In genomic region chr10:86614853-86615252, GRCh38 we compare ENCODE assay signal across 20 cellular contexts. TPM values are rescaled to one million over a fixed set of nuclear protein-coding genes. Genes with fewer than 3 reads are reported as not detected.
"Had no signal": no experiment of that assay in that cellular context is flagged by ENCODE, and none has a peak within 500 bp of the region (broad histone marks: within the 10 kb centered on the region; RNA-seq: fewer than 3 reads in every experiment).

No MANE protein-coding gene starts in this region.

- H3K27ac ChIP-seq: colonic mucosa, lower lobe of right lung, pancreas, upper lobe of left lung had no signal

- H3K4me1 ChIP-seq: colonic mucosa, lower lobe of right lung, pancreas, upper lobe of left lung had no signal

- H3K36me3 Mint-ChIP-seq: activated naive CD4-positive, alpha-beta T cell treated with anti-CD3 and anti-CD28 coated beads, Interleukin-2, amount 50 U/mL, for 24 hours; mesothelial cell of epicardium had no signal

- H3K4me3 ChIP-seq: colonic mucosa, lower lobe of right lung, pancreas, upper lobe of left lung had no signal

- H3K36me3 ChIP-seq: colonic mucosa, lower lobe of right lung, pancreas, upper lobe of left lung had no signal

- H3K9me3 Mint-ChIP-seq: neural crest cell had no signal

- H3K4me1 Mint-ChIP-seq: activated B cell treated with CpG ODN at 0.5 μM for 24 hours; activated CD4-positive, alpha-beta T cell treated with anti-CD3 and anti-CD28 coated beads, Interleukin-2, amount 10 ng/mL, durations not matched to agents 7 days and 5 days; activated naive CD4-positive, alpha-beta T cell treated with anti-CD3 and anti-CD28 coated beads, Interleukin-2, amount 50 U/mL, for 24 hours; mesothelial cell of epicardium; neural crest cell had no signal

- H3K27me3 ChIP-seq: colonic mucosa, pancreas, upper lobe of left lung had no signal

- H3K9me3 ChIP-seq: colonic mucosa, lower lobe of right lung, pancreas, upper lobe of left lung had no signal

- H3K4me3 Mint-ChIP-seq: activated B cell treated with CpG ODN at 0.5 μM for 24 hours; activated CD4-positive, alpha-beta T cell treated with anti-CD3 and anti-CD28 coated beads, Interleukin-2, amount 10 ng/mL, durations not matched to agents 7 days and 5 days; activated naive CD4-positive, alpha-beta T cell treated with anti-CD3 and anti-CD28 coated beads, Interleukin-2, amount 50 U/mL, for 24 hours; mesothelial cell of epicardium; neural crest cell had no signal

- DNase-seq: activated B cell treated with CpG ODN at 0.5 μM for 24 hours; activated CD4-positive, alpha-beta T cell treated with anti-CD3 and anti-CD28 coated beads, Interleukin-2, amount 10 ng/mL, durations not matched to agents 7 days and 5 days; activated effector memory CD4-positive, alpha-beta T cell treated with Interleukin-2 at 50 U/mL for 16 hours; activated T-cell treated with anti-CD3 and anti-CD28 coated beads, Interleukin-2, amount 50 U/mL, for 1 hour; colonic mucosa; hypothalamus; kidney glomerular epithelial cell; lower lobe of right lung; pancreas; retina; stimulated activated CD4-positive, alpha-beta T cell treated with anti-CD3 and anti-CD28 coated beads, Interleukin-4, amount 100 ng/mL, for 1 hour; stimulated activated CD8-positive, alpha-beta memory T cell treated with anti-CD3 and anti-CD28 coated beads, Interleukin-4, amount 100 ng/mL, for 48 hours; stimulated activated naive CD8-positive, alpha-beta T cell treated with anti-CD3 and anti-CD28 coated beads, Interleukin-15, Interleukin-2, amounts not matched to agents 100 U/mL and 50 U/mL, for 24 hours; upper lobe of left lung had no signal

- H3K27ac Mint-ChIP-seq: activated B cell treated with CpG ODN at 0.5 μM for 24 hours; activated CD4-positive, alpha-beta T cell treated with anti-CD3 and anti-CD28 coated beads, Interleukin-2, amount 10 ng/mL, durations not matched to agents 7 days and 5 days; mesothelial cell of epicardium had no signal

- ATAC-seq: lower lobe of right lung; pancreas; stimulated activated naive CD8-positive, alpha-beta T cell treated with anti-CD3 and anti-CD28 coated beads, Interleukin-15, Interleukin-2, amounts not matched to agents 100 U/mL and 50 U/mL, for 24 hours had no signal

RNA-seq across cellular contexts. Expression of gene OPN4, which starts 39.5 kb away (rescaled TPM):
- total RNA-seq: activated B cell treated with CpG ODN at 0.5 μM for 24 hours; activated CD4-positive, alpha-beta T cell treated with anti-CD3 and anti-CD28 coated beads, Interleukin-2, amount 10 ng/mL, durations not matched to agents 7 days and 5 days; colonic mucosa; endothelial cell of umbilical vein; lower lobe of right lung; mesothelial cell of epicardium; myocyte; neural crest cell; pancreas; temporal lobe; upper lobe of left lung had no signal
- polyA plus RNA-seq: endothelial cell of umbilical vein, pancreas had no signal

RNA-seq across cellular contexts. Expression of gene LDB3, which starts 53.5 kb away (rescaled TPM):
- total RNA-seq: activated B cell treated with CpG ODN at 0.5 μM for 24 hours, endothelial cell of umbilical vein had no signal
- polyA plus RNA-seq: endothelial cell of umbilical vein had no signal
